8 cellular contexts compared by ENCODE assay signal in genomic region chr2:110678457-110679336, GRCh38. TPM values are rescaled to one million over a fixed set of nuclear protein-coding genes. Genes with fewer than 3 reads are reported as not detected.
DNase-seq lines count a peak whose midpoint lies in the region; ATAC-seq and TF ChIP-seq lines count a peak whose summit lies in the region.

No MANE protein-coding gene starts in this region.

- peaks cover 14% of the 10 kb centered on the region for H4K20me1 ChIP-seq in GM23338 (replicated peaks; ENCODE audit: insufficient read depth)

- H3K9me3 ChIP-seq in BE2C = no peaks in the 10 kb centered on the region
- H3K9me3 ChIP-seq in RWPE2 (ENCODE audit: severe bottlenecking) = no peaks in the 10 kb centered on the region
- no peaks in the 10 kb centered on the region for H3K9me3 ChIP-seq in iPS-15b (ENCODE audit: control insufficient read depth, insufficient read depth, low read length)
- H3K9me3 ChIP-seq in skeletal muscle tissue (ENCODE audit: control insufficient read depth in 3 of 3, low read length in 3 of 3) = no peaks in the 10 kb centered on the region

- no peaks in the 10 kb centered on the region for H3K4me1 ChIP-seq in BE2C
- H3K4me1 ChIP-seq in GM23338 (ENCODE audit: insufficient read depth) = peaks cover 31% of the 10 kb centered on the region
- peaks cover 8% of the 10 kb centered on the region for H3K4me1 ChIP-seq in RWPE2 (ENCODE audit: insufficient read depth, poor library complexity, severe bottlenecking)
- H3K4me1 ChIP-seq in iPS-15b (ENCODE audit: control insufficient read depth, insufficient read depth, low read length) = peaks cover 16% of the 10 kb centered on the region
- peaks cover 5 to 14% (median 9%) of the 10 kb centered on the region in 3 donors for H3K4me1 ChIP-seq in skeletal muscle tissue (ENCODE audit: control insufficient read depth in 3 of 3, insufficient read depth in 3 of 3, low read length in 3 of 3)

- H3K9ac ChIP-seq in iPS-15b (ENCODE audit: low read depth, low read length) (peak overlapping the region; percentile 94), skeletal muscle tissue (ENCODE audit: low read depth in 1 of 3, low read length in 3 of 3) (peak overlapping the region; percentile 82 to 94 (median 92))

- H3K27me3 Mint-ChIP-seq in GM23338 (ENCODE audit: insufficient read depth, low read depth, poor library complexity) = peaks cover 20% of the 10 kb centered on the region

- peak overlapping the region; percentile 66 for H2AFZ ChIP-seq in GM23338

- H3K79me2 ChIP-seq in GM23338 (replicated peaks; ENCODE audit: insufficient read depth) = peaks cover 41% of the 10 kb centered on the region

- peaks cover 20% of the 10 kb centered on the region; the same call in 2 of the 3 replicates for H3K9me3 Mint-ChIP-seq in GM23338

- H3K4me3 ChIP-seq in BE2C (ENCODE audit: low read depth, low read length) (peak overlapping the region; percentile 83), GM23338 (peak overlapping the region; percentile 68), RWPE2 (ENCODE audit: severe bottlenecking) (peak overlapping the region; percentile 77), astrocyte of the spinal cord (ENCODE audit: low read depth, low read length) (peak overlapping the region; percentile 88), iPS-15b (ENCODE audit: low read depth, low read length) (peak overlapping the region; percentile 90), skeletal muscle tissue (ENCODE audit: low read length in 3 of 3) (peak overlapping the region; percentile 78 to 98 (median 92))

- H3K27me3 ChIP-seq in BE2C = no peaks in the 10 kb centered on the region
- H3K27me3 ChIP-seq in GM23338 (ENCODE audit: insufficient read depth) = peaks cover 9% of the 10 kb centered on the region
- H3K27me3 ChIP-seq in RWPE2 (ENCODE audit: insufficient read depth, poor library complexity, severe bottlenecking) = no peaks in the 10 kb centered on the region
- H3K27me3 ChIP-seq in iPS-15b (ENCODE audit: control insufficient read depth, insufficient read depth, low read length) = no peaks in the 10 kb centered on the region
- no peaks in the 10 kb centered on the region for H3K27me3 ChIP-seq in skeletal muscle tissue (ENCODE audit: control insufficient read depth in 3 of 3, insufficient read depth in 3 of 3, low read length in 3 of 3)

- ATAC-seq in GM23338 (peak; percentile 36), RWPE2 (ENCODE audit: low read depth) (peak; percentile 5; the same call in 2 of the 3 replicates), GM21390 (IDR thresholded peaks at IDR 0.05; ENCODE audit: unreplicated experiment) (no peak)

- no peaks in the 10 kb centered on the region for H3F3A ChIP-seq in GM23338 (replicated peaks; ENCODE audit: low read depth)

- H3K4me3 Mint-ChIP-seq in GM23338 = peak overlapping the region; percentile 92

- H3K4me2 ChIP-seq in GM23338 = peak overlapping the region; percentile 95

- DNase-seq in BE2C (no peak), GM23338 (ENCODE audit: low spot score) (peak; percentile 46), RWPE2 (ENCODE audit: low spot score) (no peak), astrocyte of the spinal cord (ENCODE audit: low read depth, low spot score) (no peak), NCI-H1694 treated with DMSO at 0.1 percent for 48 hours (lab: John Stamatoyannopoulos, UW) (no peak)

- TF ChIP-seq CTCF in BE2C (IDR thresholded peaks at IDR 0.05; ENCODE audit: low read depth, low read length) (no peak), GM23338 (conservative IDR thresholded peaks at IDR 0.05; ENCODE audit: low read depth in 2 of 2) (no peak), RWPE2 (IDR thresholded peaks at IDR 0.05; ENCODE audit: poor library complexity, severe bottlenecking) (no peak), astrocyte of the spinal cord (IDR thresholded peaks at IDR 0.05; ENCODE audit: low read depth, low read length) (no peak)

- peaks cover 34% of the 10 kb centered on the region for H3K36me3 Mint-ChIP-seq in GM23338 (ENCODE audit: low read depth)

- H3K36me3 ChIP-seq in BE2C = no peaks in the 10 kb centered on the region
- peaks cover 6% of the 10 kb centered on the region; the same call in 1 of the 2 replicates for H3K36me3 ChIP-seq in GM23338 (ENCODE audit: insufficient read depth)
- H3K36me3 ChIP-seq in RWPE2 (ENCODE audit: low read depth) = peaks cover 17% of the 10 kb centered on the region
- no peaks in the 10 kb centered on the region for H3K36me3 ChIP-seq in iPS-15b (ENCODE audit: control insufficient read depth, insufficient read depth, low read length)
- H3K36me3 ChIP-seq in skeletal muscle tissue (ENCODE audit: control insufficient read depth in 3 of 3, insufficient read depth in 3 of 3, low read length in 3 of 3) = no peaks in the 10 kb centered on the region

- no peaks in the 10 kb centered on the region for H3K9me2 ChIP-seq in GM23338 (ENCODE audit: insufficient read depth)

- H3K27ac Mint-ChIP-seq in GM23338 = peak overlapping the region; percentile 97

- peaks cover 44% of the 10 kb centered on the region for H3K4me1 Mint-ChIP-seq in GM23338

- H3K27ac ChIP-seq in GM23338 (ENCODE audit: low read depth) = peak overlapping the region; percentile 93
- H3K27ac ChIP-seq in RWPE2 (ENCODE audit: poor library complexity, severe bottlenecking) = peak overlapping the region; percentile 58
- H3K27ac ChIP-seq in skeletal muscle tissue (ENCODE audit: low read depth, low read length) = peak overlapping the region; percentile 86

- in situ Hi-C loops in astrocyte of the spinal cord (cut with HindIII; ENCODE audit: low sequenced_read_pairs) = no loop called here

TF ChIP-seq in GM23338, 12 proteins besides CTCF, POLR2A, EP300 and RAD21 (continues in another document):
- TF ChIP-seq, protein P1, sequence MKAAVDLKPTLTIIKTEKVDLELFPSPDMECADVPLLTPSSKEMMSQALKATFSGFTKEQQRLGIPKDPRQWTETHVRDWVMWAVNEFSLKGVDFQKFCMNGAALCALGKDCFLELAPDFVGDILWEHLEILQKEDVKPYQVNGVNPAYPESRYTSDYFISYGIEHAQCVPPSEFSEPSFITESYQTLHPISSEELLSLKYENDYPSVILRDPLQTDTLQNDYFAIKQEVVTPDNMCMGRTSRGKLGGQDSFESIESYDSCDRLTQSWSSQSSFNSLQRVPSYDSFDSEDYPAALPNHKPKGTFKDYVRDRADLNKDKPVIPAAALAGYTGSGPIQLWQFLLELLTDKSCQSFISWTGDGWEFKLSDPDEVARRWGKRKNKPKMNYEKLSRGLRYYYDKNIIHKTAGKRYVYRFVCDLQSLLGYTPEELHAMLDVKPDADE (IDR thresholded peaks at IDR 0.05) = no peak
- TF ChIP-seq REST (IDR thresholded peaks at IDR 0.05; ENCODE audit: unreplicated experiment) (no peak), STAT1 (IDR thresholded peaks at IDR 0.05; ENCODE audit: unreplicated experiment) (no peak), NANOG (IDR thresholded peaks at IDR 0.05; ENCODE audit: borderline replicate concordance) (no peak)

RNA-seq across cellular contexts. Expression of gene BUB1, which starts 0.8 kb away (rescaled TPM):
- 1.2 TPM for polyA plus RNA-seq in BE2C (2012; ENCODE audit: insufficient read depth, insufficient read length, low read depth)
- total RNA-seq in GM23338 (2014; rRNA removed; shearing (Covaris generic)) = 178 and 184 TPM in 2 replicates
- 50.8 and 59.4 TPM in 2 replicates for polyA plus RNA-seq in GM23338 (2016; fragmentation: Nextera tagmentation; extraction: Ambion mirVana)
- total RNA-seq in skeletal muscle tissue = 7.8 TPM

RNA-seq across cellular contexts. Expression of gene ACOXL, which starts 53.7 kb away (rescaled TPM):
- 0.82 TPM for polyA plus RNA-seq in BE2C (2012; ENCODE audit: insufficient read depth, insufficient read length, low read depth)
- total RNA-seq in GM23338 (2014; rRNA removed; shearing (Covaris generic)) = 14.7 and 15.7 TPM in 2 replicates
- polyA plus RNA-seq in GM23338 (2016; fragmentation: Nextera tagmentation; extraction: Ambion mirVana) = 8.2 and 9.0 TPM in 2 replicates
- not detected for total RNA-seq in skeletal muscle tissue

Comparison
In these comparisons a context has a peak if more than half of its experiments do, and no peak if none do; other contexts are left out.
1. RNA of gene BUB1, which starts 0.8 kb away (total RNA-seq): 178 to 184 TPM in GM23338; 7.8 TPM in skeletal muscle tissue (single experiment); every median in the first group is over 10 times any median in the second.
2. RNA of gene ACOXL, which starts 53.7 kb away (total RNA-seq): 14.7 to 15.7 TPM in GM23338; not detected in skeletal muscle tissue (single experiment); every median in the first group is over 10 times any median in the second.
3. Peak in every context shown above with its lines, with median percentiles within 50 percentile points of each other: H3K4me3 ChIP-seq and H3K27ac ChIP-seq.